8 cellular contexts compared by ENCODE assay signal in the genomic region with DNA sequence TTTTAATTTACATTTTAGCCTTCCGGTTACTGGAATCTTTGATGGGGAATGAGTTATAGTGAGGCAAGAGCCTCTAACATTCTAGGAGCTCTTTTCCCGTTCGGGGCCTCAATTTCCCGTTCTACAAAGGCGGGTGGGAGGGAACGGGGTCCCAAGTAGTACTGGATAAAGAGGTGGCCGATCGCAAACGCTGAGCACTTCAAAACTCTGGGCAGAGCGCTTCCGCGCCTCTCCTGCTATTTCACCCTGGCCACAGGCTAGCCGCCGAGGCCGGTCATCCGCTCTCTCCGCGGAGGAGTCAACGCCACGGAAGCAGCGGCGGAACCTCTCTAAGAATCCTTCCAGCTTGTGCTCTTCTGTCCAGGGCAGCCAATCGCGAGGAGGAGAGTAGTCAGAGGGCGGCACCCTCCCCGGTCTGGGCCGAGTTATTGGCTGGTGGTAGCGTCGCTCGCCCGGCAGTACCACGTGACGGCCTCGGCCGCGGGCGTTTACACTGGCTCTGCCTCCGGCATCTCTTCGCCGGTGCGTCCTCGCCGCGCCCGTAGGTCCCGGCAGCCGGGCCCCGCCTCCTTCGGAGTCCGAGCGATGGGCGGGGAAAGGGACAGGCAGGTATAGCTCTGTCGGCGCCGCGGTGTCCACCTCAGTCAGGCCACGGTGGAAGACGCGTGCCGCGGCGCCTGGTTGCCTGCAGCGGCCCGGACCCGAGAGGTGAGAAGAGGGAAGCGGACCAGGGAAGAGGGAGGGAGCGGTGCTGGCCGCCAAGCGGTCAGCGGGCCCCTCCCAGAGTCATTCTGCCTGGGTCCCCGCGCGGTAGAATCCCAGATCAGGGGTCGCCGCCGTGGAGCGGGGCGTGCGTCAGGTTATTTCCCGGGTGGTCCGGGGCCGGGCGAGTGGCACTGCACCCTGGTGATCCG. TPM values are rescaled to one million over a fixed set of nuclear protein-coding genes. Genes with fewer than 3 reads are reported as not detected.
DNase-seq lines count a peak whose midpoint lies in the region; ATAC-seq and TF ChIP-seq lines count a peak whose summit lies in the region.

Gene SLC26A2 (plus strand): TSS at position 487 of the 914 bp plus-strand sequence. CDS start 16,895 bp downstream, outside the sequence.

- CTCF ChIA-PET in OCI-LY7 (lab: Charles Lee; ENCODE audit: unreplicated experiment) = interaction anchor here (0.6 to 1.2 kb wide), 4 partner anchors 21 to 302 kb away, joined by 3 to 5 read pairs (median 4); no protein-coding TSS in a partner anchor

- H4K20me1 ChIP-seq in OCI-LY7 (ENCODE audit: insufficient read depth, low read length) = no peaks in the 10 kb centered on the region

- H3K4me1 ChIP-seq in OCI-LY7 (ENCODE audit: insufficient read depth, low read length, poor library complexity, severe bottlenecking) (peaks cover 9% of the 10 kb centered on the region), mucosa of descending colon (ENCODE audit: low read depth) (peaks cover 24% of the 10 kb centered on the region)

- no peak within 1 kb of the TSS for H3K27ac ChIP-seq in OCI-LY7 (ENCODE audit: low read depth, low read length, poor library complexity, severe bottlenecking)

- no peak for TF ChIP-seq CTCF in OCI-LY7 (conservative IDR thresholded peaks at IDR 0.05; ENCODE audit: low read length)
- TF ChIP-seq CTCF in epithelial cell of esophagus (IDR thresholded peaks at IDR 0.05; ENCODE audit: insufficient read depth, low read depth, low read length, missing control alignments) = no peak
- no peak for TF ChIP-seq CTCF in mucosa of descending colon (IDR thresholded peaks at IDR 0.05)

- H3K9me2 ChIP-seq in OCI-LY7 (ENCODE audit: insufficient read depth, low read length) = no peaks in the 10 kb centered on the region

- no peaks in the 10 kb centered on the region for H3K9me3 ChIP-seq in OCI-LY7 (ENCODE audit: low read length)
- no peaks in the 10 kb centered on the region for H3K9me3 ChIP-seq in mucosa of descending colon

- no TSS peak for BruUV-seq in OCI-LY7 (replicated peaks; lab: Mats Ljungman, UMichigan)

- peak within 1 kb of the TSS; percentile 92 for H2AFZ ChIP-seq in OCI-LY7 (ENCODE audit: low read length)

- H3K36me3 ChIP-seq in OCI-LY7 (ENCODE audit: insufficient read depth, low read length) = no peaks in the 10 kb centered on the region
- no peaks in the 10 kb centered on the region for H3K36me3 ChIP-seq in mucosa of descending colon (ENCODE audit: low read depth)

- H3K4me3 ChIP-seq in OCI-LY7 (ENCODE audit: low read depth, low read length, poor library complexity, severe bottlenecking) = peak within 1 kb of the TSS; percentile 72
- peak within 1 kb of the TSS; percentile 61 for H3K4me3 ChIP-seq in epithelial cell of esophagus (ENCODE audit: low read length)
- H3K4me3 ChIP-seq in mucosa of descending colon = peak within 1 kb of the TSS; percentile 53

- POLR2A ChIA-PET in OCI-LY7 (lab: Charles Lee) = interaction anchor here (0.5 to 1.7 kb wide), 6 partner anchors 11 to 131 kb away, joined by 3 to 4 read pairs (median 3); no protein-coding TSS in a partner anchor

- ATAC-seq in GM21526 (IDR thresholded peaks at IDR 0.05; ENCODE audit: low FRiP score, unreplicated experiment) = peak; percentile 99
- ATAC-seq in mucosa of descending colon = peak; percentile 94

- peak; percentile 99 for DNase-seq in DMS 273 (lab: John Stamatoyannopoulos, UW; ENCODE audit: unreplicated experiment)
- DNase-seq in HuH-7.5 (ENCODE audit: low spot score) = peak; percentile 86
- DNase-seq in OCI-LY7 (ENCODE audit: low spot score) = peak; percentile 94
- DNase-seq in activated T-cell treated with anti-CD3 and anti-CD28 coated beads for 4 hours = peak; percentile 88
- DNase-seq in epithelial cell of esophagus (ENCODE audit: low read depth) = peak; percentile 97
- peak; percentile 98 for DNase-seq in mucosa of descending colon
- peak; percentile 90 for DNase-seq in stimulated activated CD8-positive, alpha-beta memory T cell treated with anti-CD3 and anti-CD28 coated beads, Interleukin-4, amount 100 ng/mL, for 24 hours (ENCODE audit: low read depth)

- H3K79me2 ChIP-seq in OCI-LY7 (ENCODE audit: insufficient read depth, low read depth, low read length) = no peaks in the 10 kb centered on the region

- intact Hi-C loops in OCI-LY7 (cut with micrococcal nuclease; ENCODE audit: unreplicated experiment) = loop anchor here (2.0 to 10.0 kb wide), 3 partner anchors 40 to 126 kb away; partner anchors contain the start of genes HMGXB3 and TIGD6
- intact Hi-C loops in mucosa of descending colon (cut with DNase I, micrococcal nuclease) = loop anchor here in 1 of 2 donors (5.0 kb wide), 1 partner anchor 108 kb away; no protein-coding TSS in a partner anchor

- H3K4me2 ChIP-seq in OCI-LY7 (ENCODE audit: low read length) = peak within 1 kb of the TSS; percentile 87

RNA-seq across cellular contexts. Expression of gene SLC26A2, which starts in this region (rescaled TPM):
- total RNA-seq in OCI-LY7 (2014; rRNA removed; shearing (Covaris generic)) = 1.2 and 2.1 TPM in 2 replicates
- total RNA-seq in OCI-LY7 (2022) (2.8 and 3.5 TPM in 2 replicates), mucosa of descending colon (1,000 to 10,000 TPM in 1 of 3 donors, 100 to 1,000 TPM in 2; 562 to 1,399 (median 853) TPM)

Comparison
In these comparisons a context has a peak if more than half of its experiments do, and no peak if none do; other contexts are left out.
1. RNA of gene SLC26A2 (total RNA-seq): 562 to 1,399 TPM in mucosa of descending colon; 1.2 to 3.5 TPM in OCI-LY7; every median in the first group is over 100 times any median in the second.
2. Peak in every context shown above with its lines, with median percentiles within 50 percentile points of each other: DNase-seq and H3K4me3 ChIP-seq.